Comparison of ENCODE assay signal across 23 cellular contexts in genomic region chr20:48710341-48711043, GRCh38.
DNase-seq lines count a peak whose midpoint lies in the region; ATAC-seq and TF ChIP-seq lines count a peak whose summit lies in the region.
"Had no signal": no experiment of that assay in that cellular context is flagged by ENCODE, and none has a peak within 500 bp of the region (broad histone marks: within the 10 kb centered on the region; RNA-seq: fewer than 3 reads in every experiment).

No MANE protein-coding gene starts in this region.

- H3K27ac ChIP-seq in BLaER1 (no peak overlapping the region), coronary artery (peak overlapping the region; percentile 62 to 79)
- H3K27ac ChIP-seq: suprapubic skin, WERI-Rb-1 had no signal

- H4K20me1 ChIP-seq in BLaER1 = no peaks in the 10 kb centered on the region

- no peak overlapping the region for H3K27ac Mint-ChIP-seq in T-helper 17 cell

- H3K4me1 ChIP-seq in BLaER1 = peaks cover 71% of the 10 kb centered on the region

- ATAC-seq in T-helper 17 cell (no peak), left colon (no peak)
- ATAC-seq: HCT116 had no signal

- H3K4me1 Mint-ChIP-seq in T-helper 17 cell = peaks cover 53% of the 10 kb centered on the region

- H3K9me3 ChIP-seq in BLaER1 = no peaks in the 10 kb centered on the region
- H3K9me3 ChIP-seq in T-helper 17 cell (ENCODE audit: control insufficient read depth, low read length, poor library complexity, severe bottlenecking) = no peaks in the 10 kb centered on the region
- H3K9me3 ChIP-seq: suprapubic skin had no signal

- H3K9ac ChIP-seq in BLaER1 = no peak overlapping the region

- H3K4me2 ChIP-seq in BLaER1 = peak overlapping the region; percentile 33; the same call in 1 of the 2 replicates

- H3K4me3 ChIP-seq in BLaER1 = no peak overlapping the region
- H3K4me3 ChIP-seq in coronary artery = no peak overlapping the region
- H3K4me3 ChIP-seq: skin epidermis, suprapubic skin had no signal

- no peak for TF ChIP-seq CTCF in coronary artery (IDR thresholded peaks at IDR 0.05)

- no peaks in the 10 kb centered on the region for H3K27me3 Mint-ChIP-seq in T-helper 17 cell
- H3K27me3 Mint-ChIP-seq: activated CD4-positive, alpha-beta T cell treated with anti-CD3 and anti-CD28 coated beads, Interleukin-2, amount 10 ng/mL, durations not matched to agents 7 days and 5 days; CD4-positive, alpha-beta memory T cell had no signal

- peaks cover 6% of the 10 kb centered on the region for H3K36me3 Mint-ChIP-seq in T-helper 17 cell (ENCODE audit: low read depth)

- intact Hi-C loops in posterior vena cava (cut with DNase I) (no loop called here), left colon (cut with DNase I, micrococcal nuclease) (no loop called here)

- DNase-seq in T-helper 17 cell = no peak
- DNase-seq in coronary artery (ENCODE audit: low spot score) = no peak
- DNase-seq in posterior vena cava (ENCODE audit: low spot score) = peak; percentile 34
- DNase-seq in NCI-H1694 treated with DMSO at 0.1 percent for 48 hours (lab: John Stamatoyannopoulos, UW) = no peak
- DNase-seq in left colon = no peak
- DNase-seq in NCI-H1092 (lab: John Stamatoyannopoulos, UW) = no peak
- DNase-seq: activated CD4-positive, alpha-beta T cell treated with anti-CD3 and anti-CD28 coated beads, Interleukin-2, amount 10 ng/mL, durations not matched to agents 7 days and 5 days; activated gamma-delta T cell treated with Interleukin-2 at 50 U/mL for 16 hours; CD4-positive, alpha-beta memory T cell; dermis blood vessel endothelial cell; kidney glomerular epithelial cell; mammary epithelial cell; NCI-H1105 treated with DMSO at 0.1 percent for 48 hours; NCI-H2081; NCI-H345; NCI-H748 treated with DMSO at 0.1 percent for 48 hours; RPMI8226; stimulated activated CD4-positive, alpha-beta T cell treated with anti-CD3 and anti-CD28 coated beads, Interleukin-2, amount 100 ng/mL, for 24 hours; WERI-Rb-1 had no signal

- peak overlapping the region; percentile 63 for H3K4me3 Mint-ChIP-seq in T-helper 17 cell
- H3K4me3 Mint-ChIP-seq: activated CD4-positive, alpha-beta T cell treated with anti-CD3 and anti-CD28 coated beads, Interleukin-2, amount 10 ng/mL, durations not matched to agents 7 days and 5 days had no signal

- H3K36me3 ChIP-seq in BLaER1 = no peaks in the 10 kb centered on the region
- H3K36me3 ChIP-seq: suprapubic skin had no signal

- no peaks in the 10 kb centered on the region for H3K27me3 ChIP-seq in BLaER1
- H3K27me3 ChIP-seq: suprapubic skin had no signal
